In the genomic region with DNA sequence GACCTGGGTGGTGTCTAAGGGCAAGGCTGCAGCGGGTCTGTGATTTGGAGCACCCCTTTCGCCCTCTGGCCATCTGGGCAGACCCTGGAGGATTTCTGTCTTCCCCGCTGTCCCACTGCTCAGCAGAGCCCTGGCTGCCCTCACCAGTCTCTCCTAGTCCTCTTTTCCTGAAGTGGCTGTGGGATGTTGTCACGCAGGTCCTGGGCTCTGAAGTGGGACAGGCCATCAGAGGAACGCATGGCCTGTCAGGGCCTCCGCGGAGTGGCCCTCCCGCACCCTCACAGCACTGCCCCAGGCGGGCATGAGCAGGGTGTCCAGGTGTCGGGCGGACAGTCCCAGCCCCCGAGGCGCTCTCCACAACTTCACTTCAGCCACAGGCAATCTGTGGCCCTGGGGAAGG, we compare ENCODE assay signal across 8 cellular contexts. TPM values are rescaled to one million over a fixed set of nuclear protein-coding genes. Genes with fewer than 3 reads are reported as not detected.
DNase-seq lines count a peak whose midpoint lies in the region; ATAC-seq and TF ChIP-seq lines count a peak whose summit lies in the region.

No MANE protein-coding gene starts in this region.

- H3K9me3 Mint-ChIP-seq in activated naive CD8-positive, alpha-beta T cell treated with anti-CD3 and anti-CD28 coated beads for 36 hours: peaks cover 16% of the 10 kb centered on the region

- H3K4me1 ChIP-seq in heart left ventricle (peaks cover 0 to 47% (median 25%) of the 10 kb centered on the region in 12 donors), upper lobe of left lung (peaks cover 24 to 48% (median 29%) of the 10 kb centered on the region in 4 donors)

- no peak for TF ChIP-seq EP300 in upper lobe of left lung (IDR thresholded peaks at IDR 0.05)

- DNase-seq in heart left ventricle (no peak), left cardiac atrium (no peak), mesenteric fat pad (ENCODE audit: low spot score) (peak; percentile 74), upper lobe of left lung (no peak), HPDE6-E6E7 (ENCODE audit: extremely low spot score) (no peak), ACHN (no peak)
- no peak for DNase-seq in activated naive CD8-positive, alpha-beta T cell treated with anti-CD3 and anti-CD28 coated beads for 36 hours
- no peak for DNase-seq in stimulated activated CD8-positive, alpha-beta memory T cell treated with anti-CD3 and anti-CD28 coated beads, Interleukin-4, amount 100 ng/mL, for 48 hours

- H3K36me3 ChIP-seq in heart left ventricle (peaks cover 0 to 16% (median 0%) of the 10 kb centered on the region in 9 donors), upper lobe of left lung (peaks cover 0 to 7% (median 0%) of the 10 kb centered on the region in 4 donors)

- peak overlapping the region; percentile 66 for H3K27ac Mint-ChIP-seq in activated naive CD8-positive, alpha-beta T cell treated with anti-CD3 and anti-CD28 coated beads for 36 hours

- H3K27ac ChIP-seq in heart left ventricle (peak overlapping the region in 5 of 12 donors; percentile 89 to 98 (median 90)), upper lobe of left lung (peak overlapping the region in 3 of 4 donors; percentile 92 to 97 (median 95))

- ATAC-seq in heart left ventricle (no peak), left cardiac atrium (no peak), upper lobe of left lung (ENCODE audit: low FRiP score in 2 of 2) (no peak)

- H3K9me3 ChIP-seq in heart left ventricle (peaks cover 0 to 11% (median 0%) of the 10 kb centered on the region in 12 donors), upper lobe of left lung (no peaks in the 10 kb centered on the region)

- H3K4me3 ChIP-seq in heart left ventricle (peak overlapping the region in 8 of 12 donors; percentile 65 to 89 (median 70)), upper lobe of left lung (peak overlapping the region in 2 of 4 donors; percentile 76 to 79)

- in situ Hi-C loops in ACHN (cut with HindIII; ENCODE audit: low pct_ligation_motif_present, low pct_unique_long_range_greater_than_20kb, low sequenced_read_pairs): no loop called here

- H3K4me1 Mint-ChIP-seq in activated naive CD8-positive, alpha-beta T cell treated with anti-CD3 and anti-CD28 coated beads for 36 hours: peaks cover 66% of the 10 kb centered on the region

- H3K27me3 ChIP-seq in heart left ventricle (no peaks in the 10 kb centered on the region), upper lobe of left lung (no peaks in the 10 kb centered on the region)

- intact Hi-C loops in heart left ventricle (cut with DNase I): loop anchor here in 4 of 10 donors (5.0 to 10.0 kb wide), 2 partner anchors 33 to 91 kb away; no protein-coding TSS in a partner anchor
- intact Hi-C loops in left cardiac atrium (cut with DNase I): no loop called here

- H3K27me3 Mint-ChIP-seq in activated naive CD8-positive, alpha-beta T cell treated with anti-CD3 and anti-CD28 coated beads for 36 hours: no peaks in the 10 kb centered on the region

- 91 to 94% (median 93%) methylated on average over 6 to 13 of the region's 13 CpGs for WGBS in heart left ventricle, 4 donors
- WGBS in upper lobe of left lung, 2 donors: 90 to 92% methylated on average over 12 to 13 of the region's 13 CpGs

- peaks cover 30% of the 10 kb centered on the region for H3K36me3 Mint-ChIP-seq in activated naive CD8-positive, alpha-beta T cell treated with anti-CD3 and anti-CD28 coated beads for 36 hours

- peak overlapping the region; percentile 80 for H3K4me3 Mint-ChIP-seq in activated naive CD8-positive, alpha-beta T cell treated with anti-CD3 and anti-CD28 coated beads for 36 hours

- TF ChIP-seq CTCF in heart left ventricle (IDR thresholded peaks at IDR 0.05) (no peak), upper lobe of left lung (IDR thresholded peaks at IDR 0.05) (no peak)

- no peak for TF ChIP-seq POLR2A in heart left ventricle (IDR thresholded peaks at IDR 0.05)
- TF ChIP-seq POLR2A in upper lobe of left lung (IDR thresholded peaks at IDR 0.05): no peak

RNA-seq across cellular contexts. Expression of gene TMEM185B, which starts 1.1 kb away (rescaled TPM):
- total RNA-seq in heart left ventricle: 10 to 100 TPM; 16.1 to 29.8 (median 26.8) TPM
- 10 to 100 TPM in 1 of 2 donors, 1 to 10 TPM in 1; 7.8 to 21.2 TPM for polyA plus RNA-seq in heart left ventricle
- 10 to 100 TPM; 22.2 to 24.7 TPM for total RNA-seq in left cardiac atrium
- 10 to 100 TPM; 23.2 to 24.2 TPM for total RNA-seq in activated naive CD8-positive, alpha-beta T cell treated with anti-CD3 and anti-CD28 coated beads for 36 hours
- 20.4 TPM for total RNA-seq in mesenteric fat pad
- total RNA-seq in upper lobe of left lung: 10 to 100 TPM; 15.3 to 29.3 (median 25.5) TPM

RNA-seq across cellular contexts. Expression of gene RALB, which starts 28.4 kb away (rescaled TPM):
- total RNA-seq in heart left ventricle: 10 to 100 TPM; 35.7 to 59.9 (median 45.1) TPM
- 100 to 1,000 TPM in 1 of 2 donors, 10 to 100 TPM in 1; 30.5 to 111 TPM for polyA plus RNA-seq in heart left ventricle
- total RNA-seq in left cardiac atrium: 10 to 100 TPM; 52.5 to 54.7 TPM
- total RNA-seq in activated naive CD8-positive, alpha-beta T cell treated with anti-CD3 and anti-CD28 coated beads for 36 hours: 10 to 100 TPM; 16.6 to 16.7 TPM
- 50.8 TPM for total RNA-seq in mesenteric fat pad
- total RNA-seq in upper lobe of left lung: 10 to 100 TPM; 23.0 to 85.8 (median 46.5) TPM
